ENCODE assay signal across 1 cellular context in the genomic region with DNA sequence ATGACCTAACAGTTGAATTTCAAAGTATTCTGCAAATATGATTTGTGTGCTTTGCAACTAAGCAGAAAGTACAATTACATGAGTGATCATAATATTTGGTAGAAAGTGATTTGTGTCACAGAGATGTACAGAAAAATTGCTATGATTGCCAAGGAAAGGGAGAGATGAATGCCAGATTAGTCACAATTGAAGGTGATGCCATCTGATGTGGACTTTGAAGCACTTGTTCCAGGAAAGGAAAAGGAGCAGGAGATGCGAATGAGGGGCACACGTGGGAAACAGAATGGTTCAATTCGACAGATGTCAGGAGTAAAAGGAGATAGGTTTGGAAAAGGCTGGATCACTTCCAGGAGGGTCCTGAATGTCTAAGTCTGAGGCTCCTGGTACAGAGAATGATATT.
TF ChIP-seq lines count a peak whose summit lies in the region.

No MANE protein-coding gene starts in this region.

TF ChIP-seq in H1, 55 proteins besides CTCF, POLR2A, EP300 and RAD21:
- no peak for TF ChIP-seq POLR2AphosphoS5 (IDR thresholded peaks at IDR 0.05; ENCODE audit: low read depth, low read length)
- TF ChIP-seq PHF8 (conservative IDR thresholded peaks at IDR 0.05; ENCODE audit: low read depth, low read length), result no peak
- TF ChIP-seq, protein P1, sequence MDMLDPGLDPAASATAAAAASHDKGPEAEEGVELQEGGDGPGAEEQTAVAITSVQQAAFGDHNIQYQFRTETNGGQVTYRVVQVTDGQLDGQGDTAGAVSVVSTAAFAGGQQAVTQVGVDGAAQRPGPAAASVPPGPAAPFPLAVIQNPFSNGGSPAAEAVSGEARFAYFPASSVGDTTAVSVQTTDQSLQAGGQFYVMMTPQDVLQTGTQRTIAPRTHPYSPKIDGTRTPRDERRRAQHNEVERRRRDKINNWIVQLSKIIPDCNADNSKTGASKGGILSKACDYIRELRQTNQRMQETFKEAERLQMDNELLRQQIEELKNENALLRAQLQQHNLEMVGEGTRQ (IDR thresholded peaks at IDR 0.05; ENCODE audit: low read length), result no peak
- no peak for TF ChIP-seq SIN3A (conservative IDR thresholded peaks at IDR 0.05 in 1 of 2, IDR thresholded peaks at IDR 0.05 in 1 of 2; ENCODE audit: low read depth in 1 of 2, low read length in 2 of 2)
- TF ChIP-seq RXRA (IDR thresholded peaks at IDR 0.05; ENCODE audit: insufficient read depth, low read depth, low read length), result no peak
- no peak for TF ChIP-seq SIX5 (IDR thresholded peaks at IDR 0.05; ENCODE audit: low read depth, low read length)
- TF ChIP-seq CREB1 (IDR thresholded peaks at IDR 0.05), result no peak
- no peak for TF ChIP-seq SUZ12 (IDR thresholded peaks at IDR 0.05; ENCODE audit: low read length)
- TF ChIP-seq JUN (IDR thresholded peaks at IDR 0.05; ENCODE audit: low read depth, low read length), result no peak
